In the genomic region with DNA sequence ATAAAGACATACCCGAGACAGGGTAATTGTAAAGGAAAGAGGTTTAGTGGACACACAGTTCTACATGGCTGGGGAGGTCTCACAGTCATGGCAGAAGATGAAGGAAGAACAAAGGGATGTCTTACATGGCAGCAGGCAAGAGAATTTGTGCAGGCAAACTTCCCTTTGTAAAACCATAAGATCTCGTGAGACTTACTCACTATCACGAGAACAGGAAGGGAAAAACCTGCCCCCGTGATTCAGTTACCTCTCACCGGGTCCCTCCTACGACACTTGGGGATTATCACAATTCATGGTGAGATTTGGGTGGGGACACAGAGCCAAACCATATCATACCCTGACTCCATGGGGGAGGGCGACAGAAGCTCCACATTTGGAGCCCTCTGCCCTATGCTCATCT, we compare ENCODE assay signal across 8 cellular contexts.
"Had no signal": no experiment of that assay in that cellular context is flagged by ENCODE, and none has a peak within 500 bp of the region (broad histone marks: within the 10 kb centered on the region; RNA-seq: fewer than 3 reads in every experiment).

No MANE protein-coding gene starts in this region.

- H3K36me3 ChIP-seq: HAP-1 had no signal

- H2AFZ ChIP-seq: GM23248 had no signal

- H3K4me1 ChIP-seq: HAP-1 had no signal

- H3K27ac ChIP-seq: GM23248, KMS-11 had no signal

- H3K4me2 ChIP-seq: KMS-11 had no signal

- DNase-seq: GM23248, GOT3, H7, IMR-90, KBM-7 had no signal

- ATAC-seq: HCT116 had no signal

- H3K9ac ChIP-seq: GM23248, KMS-11 had no signal

- H3K4me3 ChIP-seq: GM23248, HAP-1 had no signal
